In the genomic region with DNA sequence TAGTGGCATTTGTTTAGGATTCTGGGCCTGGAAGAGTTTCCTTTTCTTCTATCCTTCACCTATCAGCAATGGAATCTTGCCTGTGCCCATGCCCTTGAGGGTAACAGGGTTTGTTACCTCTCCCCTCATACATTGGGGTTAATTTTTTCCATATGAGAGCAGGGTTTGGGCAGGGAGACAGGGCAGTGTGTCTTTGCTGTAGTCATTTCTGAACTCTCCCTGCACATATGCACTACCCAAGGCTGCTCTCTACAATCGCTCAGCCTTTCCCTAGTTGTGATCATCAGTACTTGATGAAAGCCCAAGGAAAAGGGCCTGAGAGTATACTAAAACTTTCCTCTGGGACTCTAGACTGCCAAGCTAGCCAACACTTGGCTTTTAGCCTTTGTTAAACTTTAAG, we compare ENCODE assay signal across 28 cellular contexts.
A peak's percentile ranks its signal among the peaks of the same experiment; 100 is the strongest.
DNase-seq lines count a peak whose midpoint lies in the region; ATAC-seq, FAIRE-seq and TF ChIP-seq lines count a peak whose summit lies in the region.
"Had no signal": no experiment of that assay in that cellular context is flagged by ENCODE, and none has a peak within 500 bp of the region (broad histone marks: within the 10 kb centered on the region; RNA-seq: fewer than 3 reads in every experiment).

No MANE protein-coding gene starts in this region.

- TF ChIP-seq CTCF in astrocyte (IDR thresholded peaks at IDR 0.05; ENCODE audit: insufficient read depth, low read depth, low read length): no peak
- no peak for TF ChIP-seq CTCF in smooth muscle cell (IDR thresholded peaks at IDR 0.05; ENCODE audit: borderline replicate concordance, insufficient read depth, poor library complexity, severe bottlenecking)
- no peak for TF ChIP-seq CTCF in HepG2 (CRISPR knock-in tag; IDR thresholded peaks at IDR 0.05)

- intact Hi-C loops in right cardiac atrium (cut with DNase I): no loop called here
- intact Hi-C loops in Right ventricle myocardium superior (cut with DNase I): no loop called here
- intact Hi-C loops in HepG2 (cut with micrococcal nuclease; ENCODE audit: unreplicated experiment): no loop called here

- H3K9me3 Mint-ChIP-seq in astrocyte (ENCODE audit: unreplicated experiment): no peaks in the 10 kb centered on the region
- H3K9me3 Mint-ChIP-seq: CD14-positive monocyte; CD8-positive, alpha-beta memory T cell had no signal

- peaks cover 54% of the 10 kb centered on the region for H3K4me1 Mint-ChIP-seq in astrocyte (ENCODE audit: low read depth, unreplicated experiment)
- H3K4me1 Mint-ChIP-seq: CD14-positive monocyte; CD8-positive, alpha-beta memory T cell had no signal

- H3K4me1 ChIP-seq in right cardiac atrium (ENCODE audit: control insufficient read depth, insufficient read depth, low read length) (peaks cover 19% of the 10 kb centered on the region), astrocyte (ENCODE audit: insufficient read depth, low read length) (peaks cover 34% of the 10 kb centered on the region), mesodermal cell (ENCODE audit: control insufficient read depth, insufficient read depth, low read length, poor library complexity, severe bottlenecking) (peaks cover 74% of the 10 kb centered on the region), smooth muscle cell (ENCODE audit: low read depth) (peaks cover 21% of the 10 kb centered on the region), HepG2 (ENCODE audit: insufficient read depth, low read length) (0 out of 2 replicates have a peak, but pooled peaks cover 7% of the 10 kb centered on the region)

- no peak for TF ChIP-seq RAD21 in HepG2 (CRISPR knock-in tag; IDR thresholded peaks at IDR 0.05)

- no peaks in the 10 kb centered on the region for H4K20me1 ChIP-seq in astrocyte (ENCODE audit: insufficient read depth, low read length)
- no peaks in the 10 kb centered on the region for H4K20me1 ChIP-seq in smooth muscle cell (ENCODE audit: low read depth)
- H4K20me1 ChIP-seq in HepG2 (ENCODE audit: insufficient read depth, low read length): no peaks in the 10 kb centered on the region

- no TSS peak for BruUV-seq in HepG2 (replicated peaks; lab: Mats Ljungman, UMichigan)

- H3F3A ChIP-seq in smooth muscle cell (ENCODE audit: low read depth): peaks cover 17% of the 10 kb centered on the region

- CTCF ChIA-PET in HepG2 (lab: Yijun Ruan, JAX; ENCODE audit: low intra/inter-chr PET ratio, low total read pairs): no interaction called here

- H3K27me3 ChIP-seq in right cardiac atrium (ENCODE audit: control insufficient read depth, insufficient read depth) (no peaks in the 10 kb centered on the region), astrocyte (ENCODE audit: insufficient read depth, low read length) (no peaks in the 10 kb centered on the region), smooth muscle cell (ENCODE audit: low read depth) (no peaks in the 10 kb centered on the region), HepG2 (ENCODE audit: control insufficient read depth in 1 of 2, insufficient read depth in 2 of 2, low read length in 2 of 2) (peaks cover 0 to 15% of the 10 kb centered on the region in 2 experiments; a peak in 3 of 5 replicates)
- H3K27me3 ChIP-seq: BE2C, MG63 had no signal

- ATAC-seq in right cardiac atrium: no peak
- ATAC-seq in Right ventricle myocardium superior (ENCODE audit: poor library complexity): no peak
- no peak; the same call in 2 of the 3 replicates for ATAC-seq in HepG2

- H3K4me2 ChIP-seq in astrocyte (ENCODE audit: low read length): peak overlapping the region; percentile 33
- H3K4me2 ChIP-seq in smooth muscle cell: peak overlapping the region; percentile 16
- no peak overlapping the region for H3K4me2 ChIP-seq in HepG2 (ENCODE audit: low read depth, low read length)

- H3K36me3 ChIP-seq in astrocyte (ENCODE audit: insufficient read depth, low read length) (no peaks in the 10 kb centered on the region), mesodermal cell (ENCODE audit: control insufficient read depth, insufficient read depth, low read length) (no peaks in the 10 kb centered on the region), smooth muscle cell (ENCODE audit: low read depth) (no peaks in the 10 kb centered on the region), HepG2 (replicated peaks in 1 of 2; ENCODE audit: control insufficient read depth in 1 of 2, insufficient read depth in 2 of 2, low read length in 2 of 2) (no peaks in the 10 kb centered on the region)
- H3K36me3 ChIP-seq: BE2C, MG63 had no signal

- H3K27ac ChIP-seq in right cardiac atrium (ENCODE audit: low read length) (peak overlapping the region; percentile 23), astrocyte (ENCODE audit: low read depth, low read length) (peak overlapping the region; percentile 83), mesodermal cell (ENCODE audit: low read depth, low read length, severe bottlenecking) (peak overlapping the region; percentile 95), smooth muscle cell (ENCODE audit: low read depth) (peak overlapping the region; percentile 96), HepG2 (ENCODE audit: extremely low read length, insufficient read depth, low read length) (no peak overlapping the region)
- H3K27ac ChIP-seq: SK-N-MC had no signal

- FAIRE-seq in astrocyte (lab: Jason Lieb, UNC) (no peak), HepG2 (lab: Jason Lieb, UNC) (no peak)
- FAIRE-seq: GM12891, H54, HTR-8/SVneo had no signal

- peak overlapping the region; percentile 72 for H3K9ac ChIP-seq in astrocyte (ENCODE audit: low read length)
- peak overlapping the region; percentile 41 for H3K9ac ChIP-seq in smooth muscle cell (ENCODE audit: low read depth)
- H3K9ac ChIP-seq in HepG2 (ENCODE audit: insufficient read depth, low read depth, low read length): no peak overlapping the region

- POLR2A ChIA-PET in HepG2 (lab: Yijun Ruan, JAX): no interaction called here

- no peak overlapping the region for H3K4me3 Mint-ChIP-seq in astrocyte (ENCODE audit: unreplicated experiment)
- H3K4me3 Mint-ChIP-seq: CD14-positive monocyte had no signal

- no peak for TF ChIP-seq EP300 in HepG2 (IDR thresholded peaks at IDR 0.05; ENCODE audit: low read depth in 2 of 2, low read length in 2 of 2)
- no peak for TF ChIP-seq EP300 in HepG2 (CRISPR knock-in tag; IDR thresholded peaks at IDR 0.05; ENCODE audit: borderline replicate concordance)

- TF ChIP-seq POLR2A in HepG2 (IDR thresholded peaks at IDR 0.05; ENCODE audit: insufficient read depth in 1 of 2, low read depth in 2 of 2, low read length in 2 of 2): no peak

- WGBS in right cardiac atrium: 63% methylated on average over 1 of the region's 1 CpG
- 92 to 100% methylated on average over 1 of the region's 1 CpG for WGBS in mesodermal cell (ENCODE audit: insufficient coverage in 2 of 2), 2 experiments
- WGBS in smooth muscle cell (ENCODE audit: low lambda C conversion rate): 90% methylated on average over 1 of the region's 1 CpG
- 8% methylated on average over 1 of the region's 1 CpG for WGBS in HepG2 (ENCODE audit: low lambda C conversion rate)

- H3K27ac Mint-ChIP-seq in astrocyte (ENCODE audit: unreplicated experiment): peak overlapping the region; percentile 98
- H3K27ac Mint-ChIP-seq: CD14-positive monocyte; CD8-positive, alpha-beta memory T cell had no signal

- H3K79me2 ChIP-seq in astrocyte (ENCODE audit: insufficient read depth, low read length) (no peaks in the 10 kb centered on the region), smooth muscle cell (ENCODE audit: low read depth) (no peaks in the 10 kb centered on the region), HepG2 (ENCODE audit: insufficient read depth, low read length) (no peaks in the 10 kb centered on the region)

- no peaks in the 10 kb centered on the region for H3K27me3 Mint-ChIP-seq in astrocyte (ENCODE audit: low read depth, unreplicated experiment)

- no peaks in the 10 kb centered on the region for H3K9me3 ChIP-seq in right cardiac atrium (ENCODE audit: control insufficient read depth, low read length)
- no peaks in the 10 kb centered on the region for H3K9me3 ChIP-seq in astrocyte (ENCODE audit: insufficient read depth, low read depth, low read length)
- H3K9me3 ChIP-seq in mesodermal cell (ENCODE audit: control insufficient read depth, low read length): peaks cover 2% of the 10 kb centered on the region
- no peaks in the 10 kb centered on the region for H3K9me3 ChIP-seq in smooth muscle cell (replicated peaks; ENCODE audit: low read depth)
- H3K9me3 ChIP-seq in HepG2 (ENCODE audit: low read length): no peaks in the 10 kb centered on the region
- H3K9me3 ChIP-seq: BE2C, MG63 had no signal

- in situ Hi-C loops in HepG2 (cut with HindIII; ENCODE audit: extremely low pct_ligation_motif_present, low pct_unique_long_range_greater_than_20kb): no loop called here

- H3K4me3 ChIP-seq in right cardiac atrium (ENCODE audit: low read length): no peak overlapping the region
- no peak overlapping the region for H3K4me3 ChIP-seq in astrocyte (ENCODE audit: insufficient read depth, low read depth, low read length)
- no peak overlapping the region for H3K4me3 ChIP-seq in mesodermal cell (ENCODE audit: extremely low read depth, insufficient read depth, low read length, poor library complexity, severe bottlenecking)
- no peak overlapping the region for H3K4me3 ChIP-seq in smooth muscle cell
- no peak overlapping the region for H3K4me3 ChIP-seq in HepG2 (replicated peaks in 1 of 3; ENCODE audit: insufficient read depth in 1 of 3, low read depth in 2 of 3, low read length in 3 of 3)
- H3K4me3 ChIP-seq: MG63, SK-N-MC had no signal

- no peak for DNase-seq in right cardiac atrium
- DNase-seq in Right ventricle myocardium superior: no peak
- no peak for DNase-seq in astrocyte (ENCODE audit: low read depth)
- DNase-seq in smooth muscle cell (lab: John Stamatoyannopoulos, UW; ENCODE audit: unreplicated experiment): no peak
- no peak for DNase-seq in activated gamma-delta T cell (lab: John Stamatoyannopoulos, UW)
- DNase-seq in NCI-H748 treated with DMSO at 0.1 percent for 48 hours (lab: John Stamatoyannopoulos, UW): no peak
- no peak for DNase-seq in HepG2 (ENCODE audit: low spot score)
- DNase-seq: 8988T; ACHN; BE2C; Calu3; CD8-positive, alpha-beta memory T cell; DMS79 treated with DMSO at 0.1 percent for 48 hours; GF-D8; KG1; MG63; NCI-H1694; NCI-H2029 treated with DMSO at 0.1 percent for 48 hours; NCI-H446 treated with DMSO at 0.1 percent for 48 hours; NCI-H526; RPMI8226; SHP77 treated with DMSO at 0.1 percent for 48 hours had no signal

- H2AFZ ChIP-seq in astrocyte (ENCODE audit: low read depth, low read length) (peak overlapping the region; percentile 32), smooth muscle cell (ENCODE audit: low read depth) (peak overlapping the region; percentile 65), HepG2 (ENCODE audit: low read length) (no peak overlapping the region)

- H3K36me3 Mint-ChIP-seq in astrocyte (ENCODE audit: low read depth, unreplicated experiment): no peaks in the 10 kb centered on the region
- H3K36me3 Mint-ChIP-seq: CD14-positive monocyte had no signal

TF ChIP-seq in HepG2, 621 proteins besides CTCF, POLR2A, EP300 and RAD21:
- TF ChIP-seq KMT2B (CRISPR knock-in tag; IDR thresholded peaks at IDR 0.05) (no peak), SOX5 (CRISPR knock-in tag; IDR thresholded peaks at IDR 0.05; ENCODE audit: borderline replicate concordance) (no peak), HNRNPK (IDR thresholded peaks at IDR 0.05; ENCODE audit: low read depth, low read length, poor library complexity, severe bottlenecking) (no peak)
- TF ChIP-seq, protein P1, sequence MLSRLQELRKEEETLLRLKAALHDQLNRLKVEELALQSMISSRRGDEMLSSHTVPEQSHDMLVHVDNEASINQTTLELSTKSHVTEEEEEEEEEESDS (CRISPR knock-in tag; IDR thresholded peaks at IDR 0.05; ENCODE audit: borderline replicate concordance): no peak
